ENCODE assay signal across 8 cellular contexts in the genomic region with DNA sequence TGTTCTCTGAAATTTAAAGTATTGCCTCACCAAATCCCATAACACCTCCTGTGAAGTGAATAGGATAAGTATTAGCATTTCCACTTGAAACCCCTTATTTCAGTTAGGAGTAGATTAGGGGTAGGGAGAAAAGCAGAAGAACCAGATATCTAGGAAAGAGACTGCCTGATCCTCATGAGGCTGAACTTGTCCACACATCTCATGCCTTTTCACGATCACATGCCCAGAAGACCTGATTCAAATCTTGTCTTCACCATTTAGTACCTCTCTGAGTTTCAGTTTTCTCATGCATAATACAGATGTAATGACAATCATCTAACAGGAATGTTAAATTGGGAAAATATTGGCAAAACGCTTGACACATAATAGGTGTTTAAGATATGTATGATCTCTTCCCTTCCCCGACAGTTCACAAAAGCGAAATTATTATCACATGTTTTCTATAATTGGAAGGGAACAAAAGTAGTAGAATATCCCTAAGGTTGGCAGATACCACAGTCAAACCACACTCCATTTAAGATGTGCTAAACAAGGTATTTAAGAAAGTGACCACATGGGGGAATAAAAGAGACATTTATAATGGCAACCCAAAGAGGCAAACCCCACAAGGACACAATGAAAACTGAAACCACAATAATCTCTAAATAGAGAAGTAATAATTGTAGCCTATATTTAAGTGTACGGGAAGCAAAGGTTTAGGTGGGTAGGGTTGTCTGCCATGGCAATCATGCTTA. TPM values are rescaled to one million over a fixed set of nuclear protein-coding genes. Genes with fewer than 3 reads are reported as not detected.
A peak's percentile ranks its signal among the peaks of the same experiment; 100 is the strongest.
DNase-seq lines count a peak whose midpoint lies in the region; ATAC-seq and TF ChIP-seq lines count a peak whose summit lies in the region.

No MANE protein-coding gene starts in this region.

- no peaks in the 10 kb centered on the region for H3K36me3 Mint-ChIP-seq in activated B cell treated with CpG ODN at 0.5 μM for 24 hours (ENCODE audit: low read depth)

- no peak overlapping the region for H3K4me3 Mint-ChIP-seq in activated B cell treated with CpG ODN at 0.5 μM for 24 hours

- POLR2A ChIA-PET in activated B cell treated with CpG ODN at 0.5 μM for 24 hours (lab: Charles Lee) = no interaction called here

- H3K4me3 ChIP-seq in WERI-Rb-1 (ENCODE audit: low read depth, low read length) = no peak overlapping the region

- no peak overlapping the region for H3K27ac Mint-ChIP-seq in activated B cell treated with CpG ODN at 0.5 μM for 24 hours

- CTCF ChIA-PET in activated B cell treated with CpG ODN at 0.5 μM for 24 hours (lab: Charles Lee) = interaction anchor here (0.6 to 1.5 kb wide), 2 partner anchors 138 to 150 kb away, joined by 3 read pairs; no protein-coding TSS in a partner anchor

- no peaks in the 10 kb centered on the region for H3K9me3 Mint-ChIP-seq in activated B cell treated with CpG ODN at 0.5 μM for 24 hours

- H3K27me3 ChIP-seq in WERI-Rb-1 (ENCODE audit: insufficient read depth, low read depth, severe bottlenecking) = no peaks in the 10 kb centered on the region

- H3K27ac ChIP-seq in WERI-Rb-1 = no peak overlapping the region

- H3K27me3 Mint-ChIP-seq in activated B cell treated with CpG ODN at 0.5 μM for 24 hours = peaks cover 4% of the 10 kb centered on the region

- ATAC-seq in GM21390 (IDR thresholded peaks at IDR 0.05; ENCODE audit: unreplicated experiment) = peak; percentile 64
- peak; percentile 68 for ATAC-seq in HG03571 (IDR thresholded peaks at IDR 0.05; ENCODE audit: unreplicated experiment)
- ATAC-seq in activated B cell treated with CpG ODN at 0.5 μM for 24 hours (ENCODE audit: low read depth) = peak; percentile 50

- TF ChIP-seq CTCF in GM12872 (IDR thresholded peaks at IDR 0.05; ENCODE audit: insufficient read depth, low read depth, low read length) = 0 out of 3 replicates have a peak, but pooled peaks have one; percentile 11
- no peak for TF ChIP-seq CTCF in activated B cell treated with CpG ODN at 0.5 μM for 24 hours (IDR thresholded peaks at IDR 0.05)
- no peak for TF ChIP-seq CTCF in WERI-Rb-1 (IDR thresholded peaks at IDR 0.05; ENCODE audit: low read depth, low read length)

- peaks cover 19% of the 10 kb centered on the region for H3K4me1 Mint-ChIP-seq in activated B cell treated with CpG ODN at 0.5 μM for 24 hours

- DNase-seq in activated B cell treated with CpG ODN at 0.5 μM for 24 hours (no peak), NCI-H2196 treated with DMSO at 0.1 percent for 48 hours (lab: John Stamatoyannopoulos, UW; ENCODE audit: unreplicated experiment) (no peak), WERI-Rb-1 (no peak), hepatic stellate cell (ENCODE audit: low spot score) (no peak)
- no peak for DNase-seq in stimulated activated CD4-positive, alpha-beta T cell treated with anti-CD3 and anti-CD28 coated beads, Interleukin-4, amount 100 ng/mL, for 1 hour

- intact Hi-C loops in activated B cell treated with CpG ODN at 0.5 μM for 24 hours (cut with micrococcal nuclease) = loop anchor here (1.0 to 2.0 kb wide), 2 partner anchors 75 to 138 kb away; no protein-coding TSS in a partner anchor

- H3K36me3 ChIP-seq in WERI-Rb-1 = no peaks in the 10 kb centered on the region

- no peaks in the 10 kb centered on the region for H3K9me3 ChIP-seq in WERI-Rb-1 (ENCODE audit: severe bottlenecking)

RNA-seq across cellular contexts. Expression of a gene that starts 25.2 kb away (rescaled TPM):
- 1.2 and 1.7 TPM in 2 replicates for total RNA-seq in activated B cell treated with CpG ODN at 0.5 μM for 24 hours
